Comparison of ENCODE assay signal across 13 cellular contexts in the genomic region with DNA sequence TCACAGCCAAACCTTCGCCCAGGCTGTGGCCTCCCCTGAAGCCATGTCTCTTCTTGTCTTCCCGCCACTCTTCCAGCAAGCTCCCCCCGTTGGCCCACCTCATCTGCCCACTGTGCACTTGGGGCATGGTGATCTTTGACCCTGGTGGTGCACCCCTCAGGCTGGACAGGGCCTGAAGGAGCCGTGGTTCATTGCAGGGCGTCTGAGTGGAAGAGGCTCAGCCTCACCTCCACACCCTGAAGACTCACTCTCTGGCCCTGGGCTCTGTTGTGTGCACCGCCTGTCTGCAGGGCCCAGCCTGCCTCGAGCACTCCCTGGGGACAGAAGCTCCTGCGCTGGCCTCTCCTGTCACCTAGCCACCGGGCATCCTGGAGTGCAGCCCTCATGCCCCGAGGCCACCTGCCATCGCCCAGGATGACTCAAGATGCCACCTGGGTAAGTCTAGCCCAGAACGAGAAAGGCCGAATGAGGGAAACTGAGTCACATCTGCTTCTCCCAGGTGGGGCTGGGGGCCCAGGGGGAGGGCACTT. TPM values are rescaled to one million over a fixed set of nuclear protein-coding genes. Genes with fewer than 3 reads are reported as not detected.
DNase-seq lines count a peak whose midpoint lies in the region; ATAC-seq and TF ChIP-seq lines count a peak whose summit lies in the region.
"Had no signal": no experiment of that assay in that cellular context is flagged by ENCODE, and none has a peak within 500 bp of the region (broad histone marks: within the 10 kb centered on the region; RNA-seq: fewer than 3 reads in every experiment).

No MANE protein-coding gene starts in this region.

- no peak for ATAC-seq in HG02981 (IDR thresholded peaks at IDR 0.05; ENCODE audit: unreplicated experiment)
- ATAC-seq in GM21447 (IDR thresholded peaks at IDR 0.05; ENCODE audit: unreplicated experiment) = no peak

- H3K9me3 ChIP-seq in A673 (ENCODE audit: low read depth, low read length, poor library complexity, severe bottlenecking) = no peaks in the 10 kb centered on the region
- H3K9me3 ChIP-seq in Peyer's patch = no peaks in the 10 kb centered on the region
- no peaks in the 10 kb centered on the region for H3K9me3 ChIP-seq in fibroblast of lung (ENCODE audit: control insufficient read depth, insufficient read depth, low read depth, low read length)
- H3K9me3 ChIP-seq in skeletal muscle tissue (ENCODE audit: control insufficient read depth in 3 of 3, low read length in 3 of 3) = no peaks in the 10 kb centered on the region

- CTCF ChIA-PET in A673 (lab: Charles Lee) = no interaction called here

- DNase-seq in A673 (ENCODE audit: low spot score) (no peak), Peyer's patch (no peak), fibroblast of lung (ENCODE audit: low read depth in 2 of 2) (no peak), UCSD-AML1 (lab: John Stamatoyannopoulos, UW; ENCODE audit: unreplicated experiment) (no peak), cerebellar cortex (ENCODE audit: low spot score) (no peak)
- DNase-seq: activated CD4-positive, alpha-beta T cell treated with anti-CD3 and anti-CD28 coated beads, Interleukin-2, amount 10 ng/mL, durations not matched to agents 7 days and 5 days; effector memory CD4-positive, alpha-beta T cell; NCI-H2029; T-helper 9 cell had no signal

- H3K9ac ChIP-seq in fibroblast of lung (ENCODE audit: insufficient read depth, low read length) (no peak overlapping the region), skeletal muscle tissue (ENCODE audit: low read depth in 1 of 3, low read length in 3 of 3) (peak overlapping the region; percentile 20 to 79 (median 23))

- H3K4me2 ChIP-seq in fibroblast of lung (ENCODE audit: extremely low read depth, insufficient read depth, low read length) = no peak overlapping the region

- peaks cover 80% of the 10 kb centered on the region for H3K36me3 ChIP-seq in A673 (ENCODE audit: insufficient read depth, low read length, poor library complexity, severe bottlenecking)
- peaks cover 0 to 64% (median 0%) of the 10 kb centered on the region in 3 donors for H3K36me3 ChIP-seq in Peyer's patch
- peaks cover 84% of the 10 kb centered on the region for H3K36me3 ChIP-seq in fibroblast of lung (ENCODE audit: control insufficient read depth, insufficient read depth, low read length)
- H3K36me3 ChIP-seq in skeletal muscle tissue (ENCODE audit: control insufficient read depth in 3 of 3, insufficient read depth in 3 of 3, low read length in 3 of 3) = peaks cover 29 to 43% (median 33%) of the 10 kb centered on the region in 3 donors

- intact Hi-C loops in A673 (cut with micrococcal nuclease; ENCODE audit: unreplicated experiment) = no loop called here

- peaks cover 82% of the 10 kb centered on the region for H3K79me2 ChIP-seq in fibroblast of lung (ENCODE audit: control insufficient read depth, insufficient read depth, low read length)

- no peak overlapping the region for H2AFZ ChIP-seq in fibroblast of lung (ENCODE audit: low read length)

- no peak for TF ChIP-seq CTCF in A673 (conservative IDR thresholded peaks at IDR 0.05; ENCODE audit: low read depth, low read length)
- TF ChIP-seq CTCF in Peyer's patch (IDR thresholded peaks at IDR 0.05) = no peak
- no peak for TF ChIP-seq CTCF in fibroblast of lung (conservative IDR thresholded peaks at IDR 0.05 in 1 of 2, IDR thresholded peaks at IDR 0.05 in 1 of 2; ENCODE audit: low read depth in 1 of 2, low read length in 2 of 2)

- no TSS peak for BruUV-seq in A673 (replicated peaks; lab: Mats Ljungman, UMichigan)

- H3K4me3 ChIP-seq in A673 (ENCODE audit: low read depth, low read length, poor library complexity, severe bottlenecking) = no peak overlapping the region
- no peak overlapping the region for H3K4me3 ChIP-seq in Peyer's patch
- no peak overlapping the region for H3K4me3 ChIP-seq in fibroblast of lung (replicated peaks in 1 of 4; ENCODE audit: control extremely low read depth in 1 of 4, insufficient read depth in 1 of 4, low read depth in 3 of 4, low read length in 4 of 4)
- H3K4me3 ChIP-seq in skeletal muscle tissue (ENCODE audit: low read length in 3 of 3) = no peak overlapping the region

- peak overlapping the region; percentile 42 for H3K27ac ChIP-seq in A673 (ENCODE audit: low read depth, low read length, poor library complexity, severe bottlenecking)
- H3K27ac ChIP-seq in Peyer's patch = peak overlapping the region in 3 of 4 donors; percentile 5 to 97 (median 89)
- peak overlapping the region; percentile 54 for H3K27ac ChIP-seq in fibroblast of lung (ENCODE audit: insufficient read depth, low read length)
- H3K27ac ChIP-seq in skeletal muscle tissue (ENCODE audit: low read depth, low read length) = peak overlapping the region; percentile 77
- H3K27ac ChIP-seq: HL-60 had no signal

- TF ChIP-seq POLR2A in Peyer's patch (IDR thresholded peaks at IDR 0.05) = no peak

- H3K4me1 ChIP-seq in A673 (ENCODE audit: insufficient read depth, low read length, poor library complexity, severe bottlenecking) (peaks cover 8% of the 10 kb centered on the region), Peyer's patch (peaks cover 0 to 90% (median 23%) of the 10 kb centered on the region in 4 donors), fibroblast of lung (ENCODE audit: control insufficient read depth, extremely low read depth, insufficient read depth, low read length) (peaks cover 79% of the 10 kb centered on the region), skeletal muscle tissue (ENCODE audit: control insufficient read depth in 3 of 3, insufficient read depth in 3 of 3, low read length in 3 of 3) (peaks cover 95 to 97% (median 97%) of the 10 kb centered on the region in 3 donors)

- no peaks in the 10 kb centered on the region for H4K20me1 ChIP-seq in fibroblast of lung (ENCODE audit: control insufficient read depth, extremely low read depth, insufficient read depth, low read length)

- POLR2A ChIA-PET in A673 (lab: Charles Lee; ENCODE audit: low non-redundant PET) = no interaction called here

- no peaks in the 10 kb centered on the region for H3K27me3 ChIP-seq in A673 (replicated peaks; ENCODE audit: insufficient read depth, low read depth, low read length, poor library complexity)
- no peaks in the 10 kb centered on the region for H3K27me3 ChIP-seq in Peyer's patch
- H3K27me3 ChIP-seq in fibroblast of lung (ENCODE audit: control insufficient read depth, insufficient read depth, low read length) = no peaks in the 10 kb centered on the region
- H3K27me3 ChIP-seq in skeletal muscle tissue (ENCODE audit: control insufficient read depth in 3 of 3, insufficient read depth in 3 of 3, low read length in 3 of 3) = no peaks in the 10 kb centered on the region

RNA-seq across cellular contexts. Expression of gene PPARA, which starts 40.8 kb away (rescaled TPM):
- total RNA-seq in A673 (2021) (2.0 and 4.0 TPM in 2 replicates), Peyer's patch (100 to 1,000 TPM in 3 of 4 donors, 10 to 100 TPM in 1; 21.5 to 231 (median 189) TPM), fibroblast of lung (14.6 and 17.5 TPM in 2 replicates), skeletal muscle tissue (18.8 TPM)
- 7.9 and 10.2 TPM in 2 replicates for polyA plus RNA-seq in fibroblast of lung
- 5.4 and 7.3 TPM in 2 replicates for polyA plus RNA-seq in fibroblast of lung (2012)
- polyA minus RNA-seq in fibroblast of lung (ENCODE audit: low replicate concordance) = 17.7 and 19.3 TPM in 2 replicates
